8 cellular contexts compared by ENCODE assay signal in genomic region chr1:79052829-79053449, GRCh38. TPM values are rescaled to one million over a fixed set of nuclear protein-coding genes. Genes with fewer than 3 reads are reported as not detected.
DNase-seq lines count a peak whose midpoint lies in the region; ATAC-seq and TF ChIP-seq lines count a peak whose summit lies in the region.

No MANE protein-coding gene starts in this region.

- peak; percentile 29 for DNase-seq in CD1c-positive myeloid dendritic cell (ENCODE audit: extremely low spot score)
- DNase-seq in breast epithelium (ENCODE audit: low spot score in 2 of 2): no peak
- DNase-seq in neuronal stem cell (ENCODE audit: low spot score): no peak
- DNase-seq in AML-193 (lab: John Stamatoyannopoulos, UW): no peak
- DNase-seq in NK-92 treated with Interleukin-12 subunit alpha and Interleukin-12 subunit beta, amount 100 ng/mL, for 24 hours (lab: John Stamatoyannopoulos, UW): no peak
- no peak for DNase-seq in NCI-H2081 (lab: John Stamatoyannopoulos, UW)

- H3K4ac ChIP-seq in neuronal stem cell (ENCODE audit: low read length): no peak overlapping the region

- ATAC-seq in GM19328 (IDR thresholded peaks at IDR 0.05; ENCODE audit: unreplicated experiment) (peak; percentile 98), HG03175 (IDR thresholded peaks at IDR 0.05; ENCODE audit: unreplicated experiment) (peak; percentile 97)

- no peaks in the 10 kb centered on the region for H3K27me3 ChIP-seq in breast epithelium
- H3K27me3 ChIP-seq in neuronal stem cell (ENCODE audit: control insufficient read depth in 3 of 3, insufficient read depth in 3 of 3, low read depth in 1 of 3, low read length in 3 of 3): no peaks in the 10 kb centered on the region

- intact Hi-C loops in breast epithelium (cut with DNase I; ENCODE audit: low total_unique reads): no loop called here

- no peak overlapping the region for H2BK15ac ChIP-seq in neuronal stem cell (ENCODE audit: low read length)

- WGBS in neuronal stem cell (ENCODE audit: extremely low coverage in 2 of 2, insufficient read length in 2 of 2, insufficient replicate concordance in 1 of 2), 2 donors: 100% methylated on average over 1 of the region's 4 CpGs; no CpG with 5 or more reads in 1 of the 2 donors

- H3K4me1 ChIP-seq in breast epithelium: no peaks in the 10 kb centered on the region
- no peaks in the 10 kb centered on the region for H3K4me1 ChIP-seq in neuronal stem cell (ENCODE audit: control insufficient read depth in 2 of 2, insufficient read depth in 1 of 2, low read depth in 1 of 2, low read length in 2 of 2)

- no peak overlapping the region for H3K18ac ChIP-seq in neuronal stem cell (ENCODE audit: low read length)

- H2AK5ac ChIP-seq in neuronal stem cell (ENCODE audit: low read depth, low read length): no peak overlapping the region

- H3K4me2 ChIP-seq in neuronal stem cell (ENCODE audit: insufficient read depth, low read length, poor library complexity, severe bottlenecking): no peak overlapping the region

- TF ChIP-seq CTCF in breast epithelium (IDR thresholded peaks at IDR 0.05): no peak

- H2AFZ ChIP-seq in neuronal stem cell (ENCODE audit: low read length): no peak overlapping the region

- no peak for TF ChIP-seq POLR2A in breast epithelium (IDR thresholded peaks at IDR 0.05)

- H4K91ac ChIP-seq in neuronal stem cell (ENCODE audit: low read depth, low read length, poor library complexity): no peak overlapping the region

- no peak overlapping the region for H3K27ac ChIP-seq in breast epithelium
- H3K27ac ChIP-seq in neuronal stem cell (replicated peaks; ENCODE audit: low read length): no peak overlapping the region

- H3K79me1 ChIP-seq in neuronal stem cell (ENCODE audit: low read depth, low read length): no peaks in the 10 kb centered on the region

- H3K9ac ChIP-seq in neuronal stem cell (ENCODE audit: low read depth, low read length, poor library complexity): no peak overlapping the region

- no peak overlapping the region for H2BK5ac ChIP-seq in neuronal stem cell (ENCODE audit: low read length)

- H3K9me3 ChIP-seq in breast epithelium (peaks cover 0 to 13% of the 10 kb centered on the region in 2 donors), neuronal stem cell (replicated peaks in 1 of 2; ENCODE audit: control insufficient read depth in 2 of 2, insufficient read depth in 1 of 2, low read depth in 1 of 2, low read length in 2 of 2) (peaks cover 0 to 2% of the 10 kb centered on the region in 2 donors)

- H3K4me3 ChIP-seq in breast epithelium: peak overlapping the region; percentile 25 to 51 (median 37)
- H3K4me3 ChIP-seq in neuronal stem cell (ENCODE audit: low read length in 2 of 2): no peak overlapping the region

- H3K36me3 ChIP-seq in breast epithelium: peaks cover 4% of the 10 kb centered on the region
- no peaks in the 10 kb centered on the region for H3K36me3 ChIP-seq in neuronal stem cell (replicated peaks in 1 of 2; ENCODE audit: control insufficient read depth in 2 of 2, insufficient read depth in 2 of 2, low read length in 2 of 2)

- no peak overlapping the region for H2BK12ac ChIP-seq in neuronal stem cell (ENCODE audit: low read length)

- H2BK120ac ChIP-seq in neuronal stem cell (ENCODE audit: low read depth, low read length): no peak overlapping the region

- no peak overlapping the region for H3K14ac ChIP-seq in neuronal stem cell (ENCODE audit: low read length)

- no peak overlapping the region for H3K23ac ChIP-seq in neuronal stem cell (ENCODE audit: low read depth, low read length, poor library complexity)

- no peak overlapping the region for H4K8ac ChIP-seq in neuronal stem cell (ENCODE audit: low read depth, low read length)

RNA-seq across cellular contexts. Expression of gene ADGRL4, which starts 46.4 kb away (rescaled TPM):
- total RNA-seq in breast epithelium: 10 to 100 TPM; 21.2 to 74.4 (median 43.4) TPM
- polyA plus RNA-seq in neuronal stem cell (2013, experiment 1 of 2): 0.35 TPM
- 0.29 TPM for polyA plus RNA-seq in neuronal stem cell (2013, experiment 2 of 2)

Comparison
In these comparisons a context has a peak if more than half of its experiments do, and no peak if none do; other contexts are left out.
1. H3K4me3 ChIP-seq: peak in breast epithelium (3 of 3); none in neuronal stem cell (0 of 2).